Comparison of ENCODE assay signal across 9 cellular contexts in the genomic region with DNA sequence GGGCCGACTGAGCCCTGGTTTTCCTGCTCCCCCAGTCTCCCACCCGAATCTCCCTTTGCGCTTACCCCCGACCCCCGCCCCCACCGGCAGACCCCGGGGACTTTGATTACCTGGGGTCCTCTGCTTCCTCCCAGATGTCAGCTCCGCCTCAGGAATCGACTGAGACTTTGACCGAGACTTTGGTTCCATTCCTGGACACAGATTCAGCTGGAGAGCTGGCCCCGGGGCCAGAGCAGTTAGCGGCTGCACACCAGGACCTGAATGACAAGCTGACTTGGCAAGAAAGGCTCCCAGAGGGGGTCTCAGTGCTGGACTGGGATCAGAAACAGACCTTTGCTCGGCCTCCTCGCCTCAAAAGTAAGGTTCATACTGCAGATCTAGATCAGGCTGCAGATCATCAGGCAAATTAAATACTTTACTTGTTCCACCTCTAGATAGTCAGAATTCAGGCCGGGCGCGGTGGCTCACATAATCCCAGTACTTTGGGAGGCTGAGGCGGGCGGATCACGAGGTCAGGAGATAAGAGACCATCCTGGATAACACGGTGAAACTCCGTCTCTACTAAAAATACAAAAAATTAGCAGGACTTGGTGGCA.
DNase-seq lines count a peak whose midpoint lies in the region; ATAC-seq and TF ChIP-seq lines count a peak whose summit lies in the region.
"Had no signal": no experiment of that assay in that cellular context is flagged by ENCODE, and none has a peak within 500 bp of the region (broad histone marks: within the 10 kb centered on the region; RNA-seq: fewer than 3 reads in every experiment).

No MANE protein-coding gene starts in this region.

- no peaks in the 10 kb centered on the region; the same call in 1 of the 2 replicates for H3K9me3 ChIP-seq in AG04450 (ENCODE audit: control insufficient read depth, insufficient read depth, low read length)
- no peaks in the 10 kb centered on the region for H3K9me3 ChIP-seq in SJCRH30 (replicated peaks)
- no peaks in the 10 kb centered on the region for H3K9me3 ChIP-seq in gastroesophageal sphincter
- no peaks in the 10 kb centered on the region for H3K9me3 ChIP-seq in neural progenitor cell (ENCODE audit: low read depth)

- no peak for DNase-seq in AG04450 (ENCODE audit: low read depth, low spot score)
- DNase-seq in SJCRH30 = no peak
- peak; percentile 17 for DNase-seq in neural progenitor cell (ENCODE audit: low spot score)
- DNase-seq in HEK293T (ENCODE audit: extremely low spot score) = no peak
- no peak for DNase-seq in activated gamma-delta T cell (lab: John Stamatoyannopoulos, UW)
- DNase-seq: CD4-positive, CD25-positive, alpha-beta regulatory T cell had no signal

- H3K79me2 ChIP-seq in neural progenitor cell (ENCODE audit: low read depth) = no peaks in the 10 kb centered on the region

- no peaks in the 10 kb centered on the region for H4K20me1 ChIP-seq in neural progenitor cell (ENCODE audit: low read depth)

- peaks cover 57% of the 10 kb centered on the region for H3K27me3 ChIP-seq in AG04450 (ENCODE audit: control insufficient read depth, insufficient read depth, low read length)
- H3K27me3 ChIP-seq in SJCRH30 = no peaks in the 10 kb centered on the region; the same call in 1 of the 2 replicates
- H3K27me3 ChIP-seq in gastroesophageal sphincter = peaks cover 10% of the 10 kb centered on the region
- peaks cover 31% of the 10 kb centered on the region for H3K27me3 ChIP-seq in neural progenitor cell

- WGBS in gastroesophageal sphincter (ENCODE audit: low coverage in 1 of 2), 2 donors = 35 to 71% methylated on average over 4 to 7 of the region's 22 CpGs

- H3K36me3 ChIP-seq in SJCRH30 (no peaks in the 10 kb centered on the region), gastroesophageal sphincter (no peaks in the 10 kb centered on the region), neural progenitor cell (no peaks in the 10 kb centered on the region)

- H3K4me2 ChIP-seq in neural progenitor cell = peak overlapping the region; percentile 91

- H3K36me3 Mint-ChIP-seq in neural progenitor cell = no peaks in the 10 kb centered on the region
- no peaks in the 10 kb centered on the region for H3K36me3 Mint-ChIP-seq in activated T-helper 17 cell treated with anti-CD3 and anti-CD28 coated beads, Interleukin-2, amount 50 U/mL, for 72 hours (ENCODE audit: low read depth)
- H3K36me3 Mint-ChIP-seq: CD4-positive, CD25-positive, alpha-beta regulatory T cell had no signal

- no peak overlapping the region for H3K27ac ChIP-seq in AG04450 (ENCODE audit: low read depth, low read length)
- no peak overlapping the region for H3K27ac ChIP-seq in SJCRH30
- peak overlapping the region in 3 of 4 donors; percentile 49 to 72 (median 60) for H3K27ac ChIP-seq in gastroesophageal sphincter
- no peak overlapping the region for H3K27ac ChIP-seq in neural progenitor cell

- TF ChIP-seq CTCF in AG04450 (IDR thresholded peaks at IDR 0.05; ENCODE audit: low read depth, low read length) (no peak), gastroesophageal sphincter (IDR thresholded peaks at IDR 0.05) (no peak), neural progenitor cell (IDR thresholded peaks at IDR 0.05) (no peak)

- peak overlapping the region; percentile 94 for H2AFZ ChIP-seq in neural progenitor cell (replicated peaks)

- TF ChIP-seq POLR2A in gastroesophageal sphincter (IDR thresholded peaks at IDR 0.05) = no peak

- CTCF ChIA-PET in AG04450 (lab: Charles Lee) (interaction anchor here (0.6 kb wide), 1 partner anchor 41 kb away, joined by 5 read pairs; no protein-coding TSS in a partner anchor), HEK293T (lab: Yijun Ruan, JAX) (interaction anchor here (2.0 kb wide), 1 partner anchor 44 kb away, joined by 6 read pairs; no protein-coding TSS in a partner anchor)

- H3K4me1 ChIP-seq in SJCRH30 (no peaks in the 10 kb centered on the region), gastroesophageal sphincter (peaks cover 0 to 16% (median 8%) of the 10 kb centered on the region in 3 donors), neural progenitor cell (peaks cover 3% of the 10 kb centered on the region)

- peaks cover 4% of the 10 kb centered on the region for H3F3A ChIP-seq in neural progenitor cell (ENCODE audit: low read depth)

- H3K4me3 ChIP-seq in AG04450 (ENCODE audit: low read depth, low read length) = peak overlapping the region; percentile 36
- peak overlapping the region; percentile 22; the same call in 1 of the 2 replicates for H3K4me3 ChIP-seq in SJCRH30
- peak overlapping the region; percentile 12 to 55 for H3K4me3 ChIP-seq in gastroesophageal sphincter
- peak overlapping the region; percentile 53 for H3K4me3 ChIP-seq in neural progenitor cell

- H3K27ac Mint-ChIP-seq in neural progenitor cell = no peak overlapping the region
- H3K27ac Mint-ChIP-seq in activated T-helper 17 cell treated with anti-CD3 and anti-CD28 coated beads, Interleukin-2, amount 50 U/mL, for 72 hours = no peak overlapping the region
- H3K27ac Mint-ChIP-seq: CD4-positive, CD25-positive, alpha-beta regulatory T cell had no signal

- POLR2A ChIA-PET in AG04450 (lab: Yijun Ruan, JAX) = no interaction called here
- POLR2A ChIA-PET in HEK293T (lab: Yijun Ruan, JAX) = no interaction called here

- H3K9me3 Mint-ChIP-seq in neural progenitor cell = peaks cover 3% of the 10 kb centered on the region
- H3K9me3 Mint-ChIP-seq in activated T-helper 17 cell treated with anti-CD3 and anti-CD28 coated beads, Interleukin-2, amount 50 U/mL, for 72 hours = no peaks in the 10 kb centered on the region
- H3K9me3 Mint-ChIP-seq: CD4-positive, CD25-positive, alpha-beta regulatory T cell had no signal

- peak; percentile 20 for ATAC-seq in gastroesophageal sphincter
- no peak for ATAC-seq in GM21515 (IDR thresholded peaks at IDR 0.05; ENCODE audit: unreplicated experiment)
- no peak for ATAC-seq in activated T-helper 17 cell treated with anti-CD3 and anti-CD28 coated beads, Interleukin-2, amount 50 U/mL, for 72 hours (replicated peaks)

- peak overlapping the region; percentile 78 for H3K4me3 Mint-ChIP-seq in neural progenitor cell
- H3K4me3 Mint-ChIP-seq in activated T-helper 17 cell treated with anti-CD3 and anti-CD28 coated beads, Interleukin-2, amount 50 U/mL, for 72 hours = no peak overlapping the region

- H3K9ac ChIP-seq in neural progenitor cell = no peak overlapping the region

- H3K4me1 Mint-ChIP-seq in neural progenitor cell = peaks cover 10% of the 10 kb centered on the region
- H3K4me1 Mint-ChIP-seq in activated T-helper 17 cell treated with anti-CD3 and anti-CD28 coated beads, Interleukin-2, amount 50 U/mL, for 72 hours = no peaks in the 10 kb centered on the region

- H3K27me3 Mint-ChIP-seq in neural progenitor cell (ENCODE audit: insufficient read depth, low read depth) = peaks cover 26% of the 10 kb centered on the region
- H3K27me3 Mint-ChIP-seq in activated T-helper 17 cell treated with anti-CD3 and anti-CD28 coated beads, Interleukin-2, amount 50 U/mL, for 72 hours = peaks cover 10% of the 10 kb centered on the region

- no peak for TF ChIP-seq EP300 in gastroesophageal sphincter (IDR thresholded peaks at IDR 0.05)

TF ChIP-seq in HEK293T, 16 proteins besides CTCF, POLR2A, EP300 and RAD21:
- TF ChIP-seq SP1 (IDR thresholded peaks at IDR 0.05) = no peak
- TF ChIP-seq HDGF (IDR thresholded peaks at IDR 0.05; ENCODE audit: borderline replicate concordance) = no peak

Comparison
In these comparisons a context has a peak if more than half of its experiments do, and no peak if none do; other contexts are left out.
1. H3K27ac ChIP-seq: peak in gastroesophageal sphincter (3 of 4); none in AG04450 (single experiment), SJCRH30 (single experiment) and neural progenitor cell (single experiment).
2. Peak in every context shown above with its lines, with median percentiles within 50 percentile points of each other: H3K4me3 ChIP-seq.